8 cellular contexts compared by ENCODE assay signal in genomic region chr1:24385160-24385939, GRCh38. TPM values are rescaled to one million over a fixed set of nuclear protein-coding genes. Genes with fewer than 3 reads are reported as not detected.
DNase-seq lines count a peak whose midpoint lies in the region; ATAC-seq, FAIRE-seq and TF ChIP-seq lines count a peak whose summit lies in the region.

No MANE protein-coding gene starts in this region.

- peak; percentile 100 for TF ChIP-seq CTCF in Loucy (conservative IDR thresholded peaks at IDR 0.05; ENCODE audit: low read length)

- H3K9me3 ChIP-seq in Loucy (ENCODE audit: insufficient read depth, low read depth, low read length) (no peaks in the 10 kb centered on the region), neuronal stem cell (replicated peaks in 1 of 2; ENCODE audit: control insufficient read depth in 2 of 2, insufficient read depth in 1 of 2, low read depth in 1 of 2, low read length in 2 of 2) (no peaks in the 10 kb centered on the region)

- H3K36me3 Mint-ChIP-seq in activated naive CD4-positive, alpha-beta T cell treated with anti-CD3 and anti-CD28 coated beads, Interleukin-2, amount 50 U/mL, for 72 hours, result peaks cover 9 to 13% of the 10 kb centered on the region in 2 donors
- peaks cover 11% of the 10 kb centered on the region for H3K36me3 Mint-ChIP-seq in memory B cell

- no peaks in the 10 kb centered on the region for H3K27me3 ChIP-seq in Loucy (ENCODE audit: insufficient read depth, low read length, poor library complexity, severe bottlenecking)
- H3K27me3 ChIP-seq in neuronal stem cell (ENCODE audit: control insufficient read depth in 3 of 3, insufficient read depth in 3 of 3, low read depth in 1 of 3, low read length in 3 of 3), result no peaks in the 10 kb centered on the region

- H3K4me2 ChIP-seq in Loucy (ENCODE audit: low read depth, low read length, poor library complexity, severe bottlenecking) (no peak overlapping the region), neuronal stem cell (ENCODE audit: insufficient read depth, low read length, poor library complexity, severe bottlenecking) (no peak overlapping the region)

- no peaks in the 10 kb centered on the region for H4K20me1 ChIP-seq in Loucy (ENCODE audit: insufficient read depth, low read length, poor library complexity, severe bottlenecking)

- no peaks in the 10 kb centered on the region for H3K9me3 Mint-ChIP-seq in activated naive CD4-positive, alpha-beta T cell treated with anti-CD3 and anti-CD28 coated beads, Interleukin-2, amount 50 U/mL, for 72 hours
- H3K9me3 Mint-ChIP-seq in memory B cell, result no peaks in the 10 kb centered on the region

- no peak overlapping the region for H4K91ac ChIP-seq in neuronal stem cell (ENCODE audit: low read depth, low read length, poor library complexity)

- no peak overlapping the region for H3K27ac ChIP-seq in neuronal stem cell (replicated peaks; ENCODE audit: low read length)

- H3K4me1 Mint-ChIP-seq in memory B cell, result peaks cover 15% of the 10 kb centered on the region

- no peaks in the 10 kb centered on the region for H3K79me1 ChIP-seq in neuronal stem cell (ENCODE audit: low read depth, low read length)

- H2AFZ ChIP-seq in Loucy (ENCODE audit: low read length) (no peak overlapping the region), neuronal stem cell (ENCODE audit: low read length) (no peak overlapping the region)

- H3K23ac ChIP-seq in neuronal stem cell (ENCODE audit: low read depth, low read length, poor library complexity), result no peak overlapping the region

- no peak overlapping the region for H3K27ac Mint-ChIP-seq in activated naive CD4-positive, alpha-beta T cell treated with anti-CD3 and anti-CD28 coated beads, Interleukin-2, amount 50 U/mL, for 72 hours
- peak overlapping the region; percentile 81 for H3K27ac Mint-ChIP-seq in memory B cell

- no peak overlapping the region for H3K18ac ChIP-seq in neuronal stem cell (ENCODE audit: low read length)

- peak; percentile 38 for DNase-seq in COLO668 (lab: John Stamatoyannopoulos, UW; ENCODE audit: unreplicated experiment)
- DNase-seq in activated naive CD4-positive, alpha-beta T cell treated with anti-CD3 and anti-CD28 coated beads, Interleukin-2, amount 50 U/mL, for 72 hours (ENCODE audit: low spot score in 2 of 2), result peak in 1 of 2 donors; percentile 50
- no peak for DNase-seq in memory B cell (ENCODE audit: low spot score in 2 of 2)
- no peak for DNase-seq in HK-2 (ENCODE audit: unreplicated experiment)
- no peak for DNase-seq in neuronal stem cell (ENCODE audit: low spot score)
- no peak for DNase-seq in frontal cortex (ENCODE audit: low spot score in 2 of 2)

- H3K4me3 Mint-ChIP-seq in memory B cell, result no peak overlapping the region

- no peak overlapping the region for H2BK12ac ChIP-seq in neuronal stem cell (ENCODE audit: low read length)

- H2BK5ac ChIP-seq in neuronal stem cell (ENCODE audit: low read length), result no peak overlapping the region

- H3K9ac ChIP-seq in Loucy (ENCODE audit: low read depth, low read length, poor library complexity, severe bottlenecking), result no peak overlapping the region
- no peak overlapping the region for H3K9ac ChIP-seq in neuronal stem cell (ENCODE audit: low read depth, low read length, poor library complexity)

- WGBS in neuronal stem cell (ENCODE audit: extremely low coverage in 2 of 2, insufficient read length in 2 of 2, insufficient replicate concordance in 1 of 2), 2 donors, result no CpG with 5 or more reads among the region's 12 CpGs

- H2BK120ac ChIP-seq in neuronal stem cell (ENCODE audit: low read depth, low read length), result no peak overlapping the region

- H4K8ac ChIP-seq in neuronal stem cell (ENCODE audit: low read depth, low read length), result no peak overlapping the region

- H2BK15ac ChIP-seq in neuronal stem cell (ENCODE audit: low read length), result no peak overlapping the region

- no peak overlapping the region for H2AK5ac ChIP-seq in neuronal stem cell (ENCODE audit: low read depth, low read length)

- H3F3A ChIP-seq in Loucy (ENCODE audit: low read depth), result no peaks in the 10 kb centered on the region

- H3K4me3 ChIP-seq in Loucy (ENCODE audit: low read length, poor library complexity, severe bottlenecking) (no peak overlapping the region), neuronal stem cell (ENCODE audit: low read length in 2 of 2) (no peak overlapping the region)

- no peaks in the 10 kb centered on the region for H3K9me2 ChIP-seq in Loucy (replicated peaks; ENCODE audit: low read depth, low read length)

- H3K14ac ChIP-seq in neuronal stem cell (ENCODE audit: low read length), result no peak overlapping the region

- FAIRE-seq in frontal cortex (lab: Jason Lieb, UNC), result no peak

- peak; percentile 72 to 82 for ATAC-seq in activated naive CD4-positive, alpha-beta T cell treated with anti-CD3 and anti-CD28 coated beads, Interleukin-2, amount 50 U/mL, for 72 hours
- ATAC-seq in memory B cell (ENCODE audit: low read depth) (peak; percentile 23), GM19023 (IDR thresholded peaks at IDR 0.05; ENCODE audit: unreplicated experiment) (no peak)

- H3K27me3 Mint-ChIP-seq in memory B cell, result no peaks in the 10 kb centered on the region

- H3K4me1 ChIP-seq in Loucy (ENCODE audit: insufficient read depth, low read length, poor library complexity, severe bottlenecking) (no peaks in the 10 kb centered on the region), neuronal stem cell (ENCODE audit: control insufficient read depth in 2 of 2, insufficient read depth in 1 of 2, low read depth in 1 of 2, low read length in 2 of 2) (peaks cover 0 to 2% of the 10 kb centered on the region in 2 donors)

- H3K79me2 ChIP-seq in Loucy (ENCODE audit: insufficient read depth, low read length), result no peaks in the 10 kb centered on the region

- no peak overlapping the region for H3K4ac ChIP-seq in neuronal stem cell (ENCODE audit: low read length)

- no peaks in the 10 kb centered on the region for H3K36me3 ChIP-seq in Loucy (ENCODE audit: insufficient read depth, low read length)
- H3K36me3 ChIP-seq in neuronal stem cell (replicated peaks in 1 of 2; ENCODE audit: control insufficient read depth in 2 of 2, insufficient read depth in 2 of 2, low read length in 2 of 2), result no peaks in the 10 kb centered on the region

RNA-seq across cellular contexts. Expression of gene STPG1, which starts 28.2 kb away (rescaled TPM):
- total RNA-seq in activated naive CD4-positive, alpha-beta T cell treated with anti-CD3 and anti-CD28 coated beads, Interleukin-2, amount 50 U/mL, for 72 hours, result 1 to 10 TPM; 6.1 to 7.0 TPM
- polyA plus RNA-seq in neuronal stem cell (2013, experiment 1 of 2), result 12.5 TPM
- 12.2 TPM for polyA plus RNA-seq in neuronal stem cell (2013, experiment 2 of 2)
- 2.9 TPM for total RNA-seq in frontal cortex

RNA-seq across cellular contexts. Expression of gene NIPAL3, which starts 30.3 kb away (rescaled TPM):
- total RNA-seq in activated naive CD4-positive, alpha-beta T cell treated with anti-CD3 and anti-CD28 coated beads, Interleukin-2, amount 50 U/mL, for 72 hours, result 10 to 100 TPM; 40.7 to 66.1 TPM
- polyA plus RNA-seq in neuronal stem cell (2013, experiment 1 of 2), result 6.6 TPM
- 6.5 TPM for polyA plus RNA-seq in neuronal stem cell (2013, experiment 2 of 2)
- total RNA-seq in frontal cortex, result 13.5 TPM
